Comparison of ENCODE assay signal across 1 cellular context in the genomic region with DNA sequence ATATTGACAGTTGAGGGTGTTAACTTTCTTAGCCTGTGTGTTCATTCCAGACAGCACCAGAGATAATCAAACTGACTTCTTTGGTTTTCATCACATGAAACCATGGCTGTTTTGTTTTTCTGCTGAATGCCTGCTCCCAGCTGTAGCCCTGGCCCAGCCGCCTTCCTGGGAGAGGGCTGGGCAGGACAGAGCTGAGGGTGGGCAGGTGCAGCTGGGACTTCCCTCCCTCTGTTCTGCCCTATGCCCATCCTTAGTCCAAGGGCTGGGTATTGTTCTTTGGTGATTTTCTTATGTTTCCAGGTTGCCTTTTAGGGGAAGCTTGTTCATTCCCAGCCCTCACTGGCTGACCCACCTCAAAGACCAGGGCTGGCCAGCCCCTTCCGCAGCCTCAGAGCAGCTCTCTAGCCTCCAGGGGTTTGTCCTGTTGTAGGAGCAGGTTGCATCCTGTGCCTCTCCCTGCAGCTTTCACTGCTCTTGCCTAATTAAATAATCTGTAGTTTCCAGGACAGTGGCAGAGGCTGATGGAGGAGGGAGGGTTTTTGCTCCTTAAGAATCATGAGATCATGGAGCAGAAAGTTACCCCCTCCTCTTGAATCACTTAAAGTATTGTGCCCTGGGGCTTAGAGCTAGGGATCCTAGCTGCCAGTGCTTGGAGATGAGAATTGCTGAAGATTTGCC.
TF ChIP-seq lines count a peak whose summit lies in the region.

No MANE protein-coding gene starts in this region.

TF ChIP-seq in GM23338, 12 proteins besides CTCF, POLR2A, EP300 and RAD21 (continued from another document):
- TF ChIP-seq, protein P1, sequence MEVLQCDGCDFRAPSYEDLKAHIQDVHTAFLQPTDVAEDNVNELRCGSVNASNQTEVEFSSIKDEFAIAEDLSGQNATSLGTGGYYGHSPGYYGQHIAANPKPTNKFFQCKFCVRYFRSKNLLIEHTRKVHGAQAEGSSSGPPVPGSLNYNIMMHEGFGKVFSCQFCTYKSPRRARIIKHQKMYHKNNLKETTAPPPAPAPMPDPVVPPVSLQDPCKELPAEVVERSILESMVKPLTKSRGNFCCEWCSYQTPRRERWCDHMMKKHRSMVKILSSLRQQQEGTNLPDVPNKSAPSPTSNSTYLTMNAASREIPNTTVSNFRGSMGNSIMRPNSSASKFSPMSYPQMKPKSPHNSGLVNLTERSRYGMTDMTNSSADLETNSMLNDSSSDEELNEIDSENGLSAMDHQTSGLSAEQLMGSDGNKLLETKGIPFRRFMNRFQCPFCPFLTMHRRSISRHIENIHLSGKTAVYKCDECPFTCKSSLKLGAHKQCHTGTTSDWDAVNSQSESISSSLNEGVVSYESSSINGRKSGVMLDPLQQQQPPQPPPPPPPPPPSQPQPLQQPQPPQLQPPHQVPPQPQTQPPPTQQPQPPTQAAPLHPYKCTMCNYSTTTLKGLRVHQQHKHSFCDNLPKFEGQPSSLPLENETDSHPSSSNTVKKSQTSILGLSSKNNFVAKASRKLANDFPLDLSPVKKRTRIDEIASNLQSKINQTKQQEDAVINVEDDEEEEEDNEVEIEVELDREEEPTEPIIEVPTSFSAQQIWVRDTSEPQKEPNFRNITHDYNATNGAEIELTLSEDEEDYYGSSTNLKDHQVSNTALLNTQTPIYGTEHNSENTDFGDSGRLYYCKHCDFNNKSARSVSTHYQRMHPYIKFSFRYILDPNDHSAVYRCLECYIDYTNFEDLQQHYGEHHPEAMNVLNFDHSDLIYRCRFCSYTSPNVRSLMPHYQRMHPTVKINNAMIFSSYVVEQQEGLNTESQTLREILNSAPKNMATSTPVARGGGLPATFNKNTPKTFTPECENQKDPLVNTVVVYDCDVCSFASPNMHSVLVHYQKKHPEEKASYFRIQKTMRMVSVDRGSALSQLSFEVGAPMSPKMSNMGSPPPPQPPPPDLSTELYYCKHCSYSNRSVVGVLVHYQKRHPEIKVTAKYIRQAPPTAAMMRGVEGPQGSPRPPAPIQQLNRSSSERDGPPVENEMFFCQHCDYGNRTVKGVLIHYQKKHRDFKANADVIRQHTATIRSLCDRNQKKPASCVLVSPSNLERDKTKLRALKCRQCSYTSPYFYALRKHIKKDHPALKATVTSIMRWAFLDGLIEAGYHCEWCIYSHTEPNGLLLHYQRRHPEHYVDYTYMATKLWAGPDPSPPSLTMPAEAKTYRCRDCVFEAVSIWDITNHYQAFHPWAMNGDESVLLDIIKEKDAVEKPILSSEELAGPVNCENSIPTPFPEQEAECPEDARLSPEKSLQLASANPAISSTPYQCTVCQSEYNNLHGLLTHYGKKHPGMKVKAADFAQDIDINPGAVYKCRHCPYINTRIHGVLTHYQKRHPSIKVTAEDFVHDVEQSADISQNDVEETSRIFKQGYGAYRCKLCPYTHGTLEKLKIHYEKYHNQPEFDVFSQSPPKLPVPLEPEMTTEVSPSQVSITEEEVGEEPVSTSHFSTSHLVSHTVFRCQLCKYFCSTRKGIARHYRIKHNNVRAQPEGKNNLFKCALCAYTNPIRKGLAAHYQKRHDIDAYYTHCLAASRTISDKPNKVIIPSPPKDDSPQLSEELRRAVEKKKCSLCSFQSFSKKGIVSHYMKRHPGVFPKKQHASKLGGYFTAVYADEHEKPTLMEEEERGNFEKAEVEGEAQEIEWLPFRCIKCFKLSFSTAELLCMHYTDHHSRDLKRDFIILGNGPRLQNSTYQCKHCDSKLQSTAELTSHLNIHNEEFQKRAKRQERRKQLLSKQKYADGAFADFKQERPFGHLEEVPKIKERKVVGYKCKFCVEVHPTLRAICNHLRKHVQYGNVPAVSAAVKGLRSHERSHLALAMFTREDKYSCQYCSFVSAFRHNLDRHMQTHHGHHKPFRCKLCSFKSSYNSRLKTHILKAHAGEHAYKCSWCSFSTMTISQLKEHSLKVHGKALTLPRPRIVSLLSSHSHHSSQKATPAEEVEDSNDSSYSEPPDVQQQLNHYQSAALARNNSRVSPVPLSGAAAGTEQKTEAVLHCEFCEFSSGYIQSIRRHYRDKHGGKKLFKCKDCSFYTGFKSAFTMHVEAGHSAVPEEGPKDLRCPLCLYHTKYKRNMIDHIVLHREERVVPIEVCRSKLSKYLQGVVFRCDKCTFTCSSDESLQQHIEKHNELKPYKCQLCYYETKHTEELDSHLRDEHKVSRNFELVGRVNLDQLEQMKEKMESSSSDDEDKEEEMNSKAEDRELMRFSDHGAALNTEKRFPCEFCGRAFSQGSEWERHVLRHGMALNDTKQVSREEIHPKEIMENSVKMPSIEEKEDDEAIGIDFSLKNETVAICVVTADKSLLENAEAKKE (CRISPR knock-in tag; IDR thresholded peaks at IDR 0.05): no peak
- TF ChIP-seq ZNF114 (CRISPR knock-in tag; IDR thresholded peaks at IDR 0.05): no peak
- TF ChIP-seq, protein P2, sequence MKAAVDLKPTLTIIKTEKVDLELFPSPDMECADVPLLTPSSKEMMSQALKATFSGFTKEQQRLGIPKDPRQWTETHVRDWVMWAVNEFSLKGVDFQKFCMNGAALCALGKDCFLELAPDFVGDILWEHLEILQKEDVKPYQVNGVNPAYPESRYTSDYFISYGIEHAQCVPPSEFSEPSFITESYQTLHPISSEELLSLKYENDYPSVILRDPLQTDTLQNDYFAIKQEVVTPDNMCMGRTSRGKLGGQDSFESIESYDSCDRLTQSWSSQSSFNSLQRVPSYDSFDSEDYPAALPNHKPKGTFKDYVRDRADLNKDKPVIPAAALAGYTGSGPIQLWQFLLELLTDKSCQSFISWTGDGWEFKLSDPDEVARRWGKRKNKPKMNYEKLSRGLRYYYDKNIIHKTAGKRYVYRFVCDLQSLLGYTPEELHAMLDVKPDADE (IDR thresholded peaks at IDR 0.05): no peak
